In the genomic region with DNA sequence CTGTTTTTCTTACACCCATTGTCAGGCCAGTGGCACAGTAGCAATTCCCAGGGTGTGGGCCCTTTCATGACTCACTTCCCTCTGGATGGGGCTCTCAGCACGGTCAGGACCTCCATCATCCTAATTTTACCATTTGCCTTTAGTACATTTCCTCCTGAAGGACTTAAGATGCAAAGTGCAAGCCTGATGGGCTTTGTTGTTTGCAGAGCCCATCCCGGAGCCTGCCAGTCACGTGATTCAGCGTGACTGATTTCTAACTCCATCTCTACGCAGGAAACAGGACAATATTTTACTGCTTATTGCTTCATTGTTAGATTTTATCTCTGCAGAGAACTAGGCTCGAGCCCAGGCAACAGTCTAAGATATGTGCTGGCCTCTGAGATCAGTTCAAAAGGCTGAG, we compare ENCODE assay signal across 22 cellular contexts.
DNase-seq lines count a peak whose midpoint lies in the region; ATAC-seq and TF ChIP-seq lines count a peak whose summit lies in the region.
"Had no signal": no experiment of that assay in that cellular context is flagged by ENCODE, and none has a peak within 500 bp of the region (broad histone marks: within the 10 kb centered on the region; RNA-seq: fewer than 3 reads in every experiment).

No MANE protein-coding gene starts in this region.

- H3K9ac ChIP-seq in fibroblast of lung (ENCODE audit: insufficient read depth, low read length): no peak overlapping the region

- peaks cover 47% of the 10 kb centered on the region for H3K4me1 Mint-ChIP-seq in HFFc6 (ENCODE audit: low read depth)
- H3K4me1 Mint-ChIP-seq: stimulated activated memory B cell treated with anti-CD40 and anti-IgM and Interleukin-4, amounts not matched to agents 10 μg/mL and 1 μg/mL and 100 μg/mL, for 72 hours had no signal

- peak overlapping the region; percentile 40 for H3K27ac ChIP-seq in AG04450 (ENCODE audit: low read depth, low read length)
- no peak overlapping the region for H3K27ac ChIP-seq in fibroblast of lung (ENCODE audit: insufficient read depth, low read length)
- H3K27ac ChIP-seq in muscle layer of duodenum (ENCODE audit: low read length): peak overlapping the region; percentile 4
- H3K27ac ChIP-seq: spleen had no signal

- H3K4me3 Mint-ChIP-seq in HFFc6: peak overlapping the region; percentile 74
- H3K4me3 Mint-ChIP-seq: H9; stimulated activated memory B cell treated with anti-CD40 and anti-IgM and Interleukin-4, amounts not matched to agents 10 μg/mL and 1 μg/mL and 100 μg/mL, for 72 hours had no signal

- TF ChIP-seq CTCF in AG04450 (IDR thresholded peaks at IDR 0.05; ENCODE audit: low read depth, low read length) (no peak), HFFc6 (IDR thresholded peaks at IDR 0.05) (no peak), fibroblast of lung (conservative IDR thresholded peaks at IDR 0.05 in 1 of 2, IDR thresholded peaks at IDR 0.05 in 1 of 2; ENCODE audit: low read depth in 1 of 2, low read length in 2 of 2) (no peak)

- no peaks in the 10 kb centered on the region for H3K9me3 ChIP-seq in AG04450 (ENCODE audit: control insufficient read depth, insufficient read depth, low read length)
- H3K9me3 ChIP-seq in fibroblast of lung (ENCODE audit: control insufficient read depth, insufficient read depth, low read depth, low read length): no peaks in the 10 kb centered on the region
- H3K9me3 ChIP-seq in muscle layer of duodenum (ENCODE audit: control insufficient read depth in 1 of 2, low read length in 2 of 2): no peaks in the 10 kb centered on the region
- H3K9me3 ChIP-seq: Caco-2, heart right ventricle, spleen had no signal

- peaks cover 4% of the 10 kb centered on the region; the same call in 1 of the 2 replicates for H3K27me3 Mint-ChIP-seq in HFFc6 (ENCODE audit: insufficient read depth)
- H3K27me3 Mint-ChIP-seq: stimulated activated memory B cell treated with anti-CD40 and anti-IgM and Interleukin-4, amounts not matched to agents 10 μg/mL and 1 μg/mL and 100 μg/mL, for 72 hours had no signal

- H3K4me3 ChIP-seq in AG04450 (ENCODE audit: low read depth, low read length) (no peak overlapping the region), fibroblast of lung (replicated peaks in 1 of 4; ENCODE audit: control extremely low read depth in 1 of 4, insufficient read depth in 1 of 4, low read depth in 3 of 4, low read length in 4 of 4) (no peak overlapping the region), muscle layer of duodenum (ENCODE audit: low read depth in 1 of 2, low read length in 2 of 2) (no peak overlapping the region)
- H3K4me3 ChIP-seq: coronary artery, heart right ventricle, spleen had no signal

- H4K20me1 ChIP-seq in fibroblast of lung (ENCODE audit: control insufficient read depth, extremely low read depth, insufficient read depth, low read length): no peaks in the 10 kb centered on the region

- peaks cover 21% of the 10 kb centered on the region for H3K36me3 Mint-ChIP-seq in HFFc6 (ENCODE audit: low read depth)
- H3K36me3 Mint-ChIP-seq: stimulated activated memory B cell treated with anti-CD40 and anti-IgM and Interleukin-4, amounts not matched to agents 10 μg/mL and 1 μg/mL and 100 μg/mL, for 72 hours had no signal

- no peaks in the 10 kb centered on the region for H3K9me3 Mint-ChIP-seq in HFFc6
- H3K9me3 Mint-ChIP-seq: H9; stimulated activated memory B cell treated with anti-CD40 and anti-IgM and Interleukin-4, amounts not matched to agents 10 μg/mL and 1 μg/mL and 100 μg/mL, for 72 hours had no signal

- H3K27me3 ChIP-seq in AG04450 (ENCODE audit: control insufficient read depth, insufficient read depth, low read length) (no peaks in the 10 kb centered on the region), fibroblast of lung (ENCODE audit: control insufficient read depth, insufficient read depth, low read length) (no peaks in the 10 kb centered on the region), muscle layer of duodenum (ENCODE audit: low read depth, low read length) (no peaks in the 10 kb centered on the region)
- H3K27me3 ChIP-seq: heart right ventricle, spleen had no signal

- no peak for ATAC-seq in HG03378 (IDR thresholded peaks at IDR 0.05; ENCODE audit: unreplicated experiment)
- ATAC-seq: stimulated activated memory B cell treated with anti-CD40 and anti-IgM and Interleukin-4, amounts not matched to agents 10 μg/mL and 1 μg/mL and 100 μg/mL, for 72 hours had no signal

- H3K27ac Mint-ChIP-seq in HFFc6: peak overlapping the region; percentile 89
- H3K27ac Mint-ChIP-seq: stimulated activated memory B cell treated with anti-CD40 and anti-IgM and Interleukin-4, amounts not matched to agents 10 μg/mL and 1 μg/mL and 100 μg/mL, for 72 hours had no signal

- H3K79me2 ChIP-seq in fibroblast of lung (ENCODE audit: control insufficient read depth, insufficient read depth, low read length): no peaks in the 10 kb centered on the region

- DNase-seq in AG04450 (ENCODE audit: low read depth, low spot score): no peak
- DNase-seq in HFFc6: peak; percentile 84
- DNase-seq in fibroblast of lung (ENCODE audit: low read depth in 2 of 2): peak in 1 of 2 donors; percentile 54
- no peak for DNase-seq in NCI-H82 treated with DMSO at 0.1 percent for 48 hours (lab: John Stamatoyannopoulos, UW; ENCODE audit: unreplicated experiment)
- DNase-seq in activated CD8-positive, alpha-beta memory T cell treated with anti-CD3 and anti-CD28 coated beads for 24 hours: no peak
- DNase-seq in HCEC 1CT: no peak
- DNase-seq: activated CD4-positive, alpha-beta T cell treated with anti-CD3 and anti-CD28 coated beads for 4 hours; activated CD8-positive, alpha-beta memory T cell treated with anti-CD3 and anti-CD28 coated beads, Interleukin-2, amount 50 U/mL, for 4 hours; activated naive CD4-positive, alpha-beta T cell; Caco-2; H9; kidney glomerular epithelial cell; NCI-H1048; NCI-H2107; posterior cingulate gyrus; spleen; T1000 had no signal

- CTCF ChIA-PET in AG04450 (lab: Charles Lee): interaction anchor here (0.6 kb wide), 1 partner anchor 500 kb away, joined by 7 read pairs; no protein-coding TSS in a partner anchor

- H3K4me2 ChIP-seq in fibroblast of lung (ENCODE audit: extremely low read depth, insufficient read depth, low read length): peak overlapping the region; percentile 7

- POLR2A ChIA-PET in AG04450 (lab: Yijun Ruan, JAX): interaction anchor here (0.6 kb wide), 1 partner anchor 152 kb away, joined by 4 read pairs; no protein-coding TSS in a partner anchor

- H2AFZ ChIP-seq in fibroblast of lung (ENCODE audit: low read length): no peak overlapping the region

- H3K36me3 ChIP-seq in fibroblast of lung (ENCODE audit: control insufficient read depth, insufficient read depth, low read length) (no peaks in the 10 kb centered on the region), muscle layer of duodenum (ENCODE audit: control insufficient read depth in 1 of 2, insufficient read depth in 2 of 2, low read length in 2 of 2) (peaks cover 0 to 2% of the 10 kb centered on the region in 2 donors)
- H3K36me3 ChIP-seq: spleen had no signal

- peaks cover 2% of the 10 kb centered on the region for H3K4me1 ChIP-seq in fibroblast of lung (ENCODE audit: control insufficient read depth, extremely low read depth, insufficient read depth, low read length)
- H3K4me1 ChIP-seq in muscle layer of duodenum (ENCODE audit: control insufficient read depth in 1 of 2, insufficient read depth in 2 of 2, low read length in 2 of 2): peaks cover 5 to 40% of the 10 kb centered on the region in 2 donors
- H3K4me1 ChIP-seq: Caco-2, spleen had no signal
